Comparison of ENCODE assay signal across 17 cellular contexts in genomic region chr1:95668165-95668564, GRCh38.
DNase-seq lines count a peak whose midpoint lies in the region; ATAC-seq and TF ChIP-seq lines count a peak whose summit lies in the region.
"Had no signal": no experiment of that assay in that cellular context is flagged by ENCODE, and none has a peak within 500 bp of the region (broad histone marks: within the 10 kb centered on the region; RNA-seq: fewer than 3 reads in every experiment).

No MANE protein-coding gene starts in this region.

- H3K27ac ChIP-seq in colonic mucosa = peak overlapping the region; percentile 11
- H3K27ac ChIP-seq: 22Rv1; A549; BLaER1 treated with 17β-estradiol and CSF1 and Interleukin-3, amounts not matched to agents 10 nM and 100 nM; C4-2B had no signal

- intact Hi-C loops in colonic mucosa (cut with DNase I) (no loop called here), left colon (cut with DNase I, micrococcal nuclease) (no loop called here)

- H3K4me1 ChIP-seq in colonic mucosa = no peaks in the 10 kb centered on the region
- H3K4me1 ChIP-seq: A549; BLaER1 treated with 17β-estradiol and CSF1 and Interleukin-3, amounts not matched to agents 10 nM and 100 nM; Caco-2 had no signal

- H3K4me3 ChIP-seq in colonic mucosa = no peak overlapping the region
- H3K4me3 ChIP-seq: A549; BLaER1 treated with 17β-estradiol and CSF1 and Interleukin-3, amounts not matched to agents 10 nM and 100 nM had no signal

- no peaks in the 10 kb centered on the region for H3K27me3 ChIP-seq in colonic mucosa
- H3K27me3 ChIP-seq: BLaER1 treated with 17β-estradiol and CSF1 and Interleukin-3, amounts not matched to agents 10 nM and 100 nM had no signal

- DNase-seq in NCI-H69 (lab: John Stamatoyannopoulos, UW) (peak; percentile 5), colonic mucosa (no peak), left colon (peak in 1 of 2 donors; percentile 30), ecto neural progenitor cell (ENCODE audit: low spot score) (no peak), GM20000 (ENCODE audit: low spot score) (no peak), hippocampal formation (lab: John Stamatoyannopoulos, UW) (no peak)
- DNase-seq: AML-193; Caco-2; Calu3; CD4-positive, alpha-beta T cell; CD8-positive, alpha-beta T cell; DMS79 treated with DMSO at 0.1 percent for 48 hours; GF-D8 had no signal

- ATAC-seq in left colon = peak; percentile 72
- ATAC-seq: A549; CD8-positive, alpha-beta T cell had no signal

- H3K9me3 ChIP-seq in colonic mucosa = no peaks in the 10 kb centered on the region
- H3K9me3 ChIP-seq: A549, Caco-2 had no signal

- no peak overlapping the region for H3K9ac ChIP-seq in colonic mucosa (ENCODE audit: low read depth in 2 of 2, low read length in 2 of 2)
- H3K9ac ChIP-seq: BLaER1 treated with 17β-estradiol and CSF1 and Interleukin-3, amounts not matched to agents 10 nM and 100 nM had no signal

- TF ChIP-seq CTCF in colonic mucosa (IDR thresholded peaks at IDR 0.05) (no peak), GM20000 (IDR thresholded peaks at IDR 0.05; ENCODE audit: extremely low read depth, missing control alignments) (no peak)

- H3K36me3 ChIP-seq in colonic mucosa = no peaks in the 10 kb centered on the region
- H3K36me3 ChIP-seq: BLaER1 treated with 17β-estradiol and CSF1 and Interleukin-3, amounts not matched to agents 10 nM and 100 nM had no signal
